ENCODE assay signal across 1 cellular context in genomic region chrX:103554687-103555417, GRCh38.
TF ChIP-seq lines count a peak whose summit lies in the region.

No MANE protein-coding gene starts in this region.

TF ChIP-seq in K562, 482 proteins besides CTCF, POLR2A, EP300 and RAD21 (continued from another document):
- TF ChIP-seq ARHGAP35 (IDR thresholded peaks at IDR 0.05; ENCODE audit: partially characterized antibody) (no peak), KDM5B (IDR thresholded peaks at IDR 0.05; ENCODE audit: insufficient replicate concordance, low read depth, low read length) (peak; percentile 56), TBL1XR1 (IDR thresholded peaks at IDR 0.05; ENCODE audit: low read length in 2 of 2) (peak in 1 of 2 experiments; percentile 65; a peak in 1 of 4 replicates), DNMT1 (IDR thresholded peaks at IDR 0.05) (no peak), TARDBP (IDR thresholded peaks at IDR 0.05) (no peak), ZBTB43 (CRISPR knock-in tag; IDR thresholded peaks at IDR 0.05) (no peak), MNT (conservative IDR thresholded peaks at IDR 0.05) (no peak), TAF7 (tag; IDR thresholded peaks at IDR 0.05) (no peak), ATF3 (IDR thresholded peaks at IDR 0.05) (peak; percentile 70), ATF3 (CRISPR knock-in tag; conservative IDR thresholded peaks at IDR 0.05) (no peak), ATF7 (IDR thresholded peaks at IDR 0.05) (peak; percentile 87; the same call in 1 of the 2 replicates), RFX1 (IDR thresholded peaks at IDR 0.05) (peak; percentile 98), ZBTB17 (CRISPR knock-in tag; IDR thresholded peaks at IDR 0.05) (no peak), KHSRP (IDR thresholded peaks at IDR 0.05) (peak; percentile 62; the same call in 1 of the 2 replicates), BMI1 (IDR thresholded peaks at IDR 0.05; ENCODE audit: low read length) (peak; percentile 67; the same call in 1 of the 2 replicates), SREBF2 (CRISPR knock-in tag; IDR thresholded peaks at IDR 0.05) (no peak), CREM (IDR thresholded peaks at IDR 0.05; ENCODE audit: low read depth) (peak; percentile 98), NR2C2 (CRISPR knock-in tag; IDR thresholded peaks at IDR 0.05) (no peak), NR2C2 (tag; IDR thresholded peaks at IDR 0.05) (no peak), TBP (optimal IDR thresholded peaks at IDR 0.05; ENCODE audit: low read depth, low read length) (peak; percentile 13), ZNF347 (CRISPR knock-in tag; IDR thresholded peaks at IDR 0.05; ENCODE audit: low read depth) (no peak), SMARCB1 (IDR thresholded peaks at IDR 0.05; ENCODE audit: insufficient read length, low read depth) (no peak), MLLT1 (IDR thresholded peaks at IDR 0.05) (no peak), PHF20 (IDR thresholded peaks at IDR 0.05; ENCODE audit: partially characterized antibody) (peak; percentile 97), PHF8 (IDR thresholded peaks at IDR 0.05; ENCODE audit: borderline replicate concordance, low read length) (peak; percentile 60; the same call in 1 of the 2 replicates), ZFX (CRISPR knock-in tag; IDR thresholded peaks at IDR 0.05) (peak; percentile 40), TSHZ1 (CRISPR knock-in tag; IDR thresholded peaks at IDR 0.05) (no peak), STAT5A (IDR thresholded peaks at IDR 0.05; ENCODE audit: borderline replicate concordance, low read length) (no peak), SIN3B (IDR thresholded peaks at IDR 0.05; ENCODE audit: low read depth) (peak; percentile 42; the same call in 1 of the 2 replicates), RNF219 (CRISPR knock-in tag; IDR thresholded peaks at IDR 0.05) (no peak), ZBTB12 (CRISPR knock-in tag; IDR thresholded peaks at IDR 0.05) (peak; percentile 77), PREB (CRISPR knock-in tag; IDR thresholded peaks at IDR 0.05) (0 out of 2 replicates have a peak, but pooled peaks have one; percentile 78), C11orf30 (IDR thresholded peaks at IDR 0.05; ENCODE audit: low read depth) (peak; percentile 71), DIDO1 (tag; IDR thresholded peaks at IDR 0.05; ENCODE audit: low read depth) (peak; percentile 41; the same call in 1 of the 2 replicates), POLR3G (IDR thresholded peaks at IDR 0.05; ENCODE audit: extremely low read depth, insufficient read length, insufficient replicate concordance) (no peak), ATF1 (CRISPR knock-in tag; IDR thresholded peaks at IDR 0.05) (peak; percentile 79), ATF1 (tag; IDR thresholded peaks at IDR 0.05) (peak; percentile 97), L3MBTL2 (IDR thresholded peaks at IDR 0.05) (no peak), KDM1A (IDR thresholded peaks at IDR 0.05) (no peak), NRF1 (conservative IDR thresholded peaks at IDR 0.05 in 1 of 2, IDR thresholded peaks at IDR 0.05 in 1 of 2) (peak; percentile 66 to 69)
